ENCODE assay signal across 10 cellular contexts in genomic region chrX:68433981-68434299, GRCh38. TPM values are rescaled to one million over a fixed set of nuclear protein-coding genes. Genes with fewer than 3 reads are reported as not detected.
DNase-seq lines count a peak whose midpoint lies in the region; ATAC-seq lines count a peak whose summit lies in the region.
"Had no signal": no experiment of that assay in that cellular context is flagged by ENCODE, and none has a peak within 500 bp of the region (broad histone marks: within the 10 kb centered on the region; RNA-seq: fewer than 3 reads in every experiment).

No MANE protein-coding gene starts in this region.

- no peaks in the 10 kb centered on the region; the same call in 1 of the 2 replicates for H3K4me1 ChIP-seq in HUES48 (ENCODE audit: control insufficient read depth, insufficient read depth, low read length)
- H3K4me1 ChIP-seq in iPS-20b (ENCODE audit: insufficient read depth, low read length): no peaks in the 10 kb centered on the region; the same call in 1 of the 2 replicates

- H3K27ac ChIP-seq in HUES48 (ENCODE audit: low read depth, low read length): peak overlapping the region; percentile 83
- no peak overlapping the region for H3K27ac ChIP-seq in iPS-20b (ENCODE audit: low read length)
- H3K27ac ChIP-seq: neutrophil had no signal

- peaks cover 41% of the 10 kb centered on the region for H3K27me3 Mint-ChIP-seq in activated naive CD8-positive, alpha-beta T cell treated with anti-CD3 and anti-CD28 coated beads for 36 hours
- peaks cover 37% of the 10 kb centered on the region for H3K27me3 Mint-ChIP-seq in stimulated activated memory B cell treated with anti-CD40 and anti-IgM and Interleukin-4, amounts not matched to agents 10 μg/mL and 1 μg/mL and 100 μg/mL, for 72 hours

- H3K4me3 Mint-ChIP-seq in activated naive CD8-positive, alpha-beta T cell treated with anti-CD3 and anti-CD28 coated beads for 36 hours: peak overlapping the region; percentile 74
- peak overlapping the region; percentile 61 for H3K4me3 Mint-ChIP-seq in stimulated activated memory B cell treated with anti-CD40 and anti-IgM and Interleukin-4, amounts not matched to agents 10 μg/mL and 1 μg/mL and 100 μg/mL, for 72 hours

- DNase-seq in activated naive CD8-positive, alpha-beta T cell treated with anti-CD3 and anti-CD28 coated beads for 36 hours: no peak
- DNase-seq in HPDE6-E6E7 (ENCODE audit: extremely low spot score): no peak
- DNase-seq in HUDEP-2 (lab: John Stamatoyannopoulos, UW; ENCODE audit: unreplicated experiment in 76 of 76): no peak
- DNase-seq in NCI-H2227 treated with DMSO at 0.1 percent for 48 hours (lab: John Stamatoyannopoulos, UW): no peak
- DNase-seq in kidney tubule cell (ENCODE audit: low spot score): no peak
- DNase-seq: SHP77 had no signal

- H3K36me3 ChIP-seq in HUES48 (ENCODE audit: control insufficient read depth, insufficient read depth, low read length) (0 out of 2 replicates have a peak, but pooled peaks cover 6% of the 10 kb centered on the region), iPS-20b (ENCODE audit: insufficient read depth, low read depth, low read length) (no peaks in the 10 kb centered on the region)
- H3K36me3 ChIP-seq: neutrophil had no signal

- no peak for ATAC-seq in stimulated activated memory B cell treated with anti-CD40 and anti-IgM and Interleukin-4, amounts not matched to agents 10 μg/mL and 1 μg/mL and 100 μg/mL, for 72 hours

- no peak overlapping the region for H3K27ac Mint-ChIP-seq in activated naive CD8-positive, alpha-beta T cell treated with anti-CD3 and anti-CD28 coated beads for 36 hours
- peak overlapping the region; percentile 36 for H3K27ac Mint-ChIP-seq in stimulated activated memory B cell treated with anti-CD40 and anti-IgM and Interleukin-4, amounts not matched to agents 10 μg/mL and 1 μg/mL and 100 μg/mL, for 72 hours

- H3K27me3 ChIP-seq in HUES48 (ENCODE audit: control insufficient read depth, insufficient read depth, low read length) (no peaks in the 10 kb centered on the region), iPS-20b (ENCODE audit: insufficient read depth, low read length) (peaks cover 4% of the 10 kb centered on the region; the same call in 1 of the 2 replicates)

- no peaks in the 10 kb centered on the region for H3K9me3 Mint-ChIP-seq in activated naive CD8-positive, alpha-beta T cell treated with anti-CD3 and anti-CD28 coated beads for 36 hours
- no peaks in the 10 kb centered on the region for H3K9me3 Mint-ChIP-seq in stimulated activated memory B cell treated with anti-CD40 and anti-IgM and Interleukin-4, amounts not matched to agents 10 μg/mL and 1 μg/mL and 100 μg/mL, for 72 hours

- peak overlapping the region; percentile 48 for H3K9ac ChIP-seq in HUES48 (ENCODE audit: low read depth, low read length)
- peak overlapping the region; percentile 81; the same call in 1 of the 2 replicates for H3K9ac ChIP-seq in iPS-20b (ENCODE audit: low read depth, low read length)

- H3K4me3 ChIP-seq in HUES48 (ENCODE audit: low read depth, low read length) (peak overlapping the region; percentile 57), iPS-20b (ENCODE audit: low read length) (peak overlapping the region; percentile 75)

- H3K4me1 Mint-ChIP-seq in activated naive CD8-positive, alpha-beta T cell treated with anti-CD3 and anti-CD28 coated beads for 36 hours: peaks cover 6% of the 10 kb centered on the region
- peaks cover 18% of the 10 kb centered on the region for H3K4me1 Mint-ChIP-seq in stimulated activated memory B cell treated with anti-CD40 and anti-IgM and Interleukin-4, amounts not matched to agents 10 μg/mL and 1 μg/mL and 100 μg/mL, for 72 hours

- peaks cover 15% of the 10 kb centered on the region for H3K9me3 ChIP-seq in HUES48 (ENCODE audit: control insufficient read depth, insufficient read depth, low read length)
- H3K9me3 ChIP-seq in iPS-20b (ENCODE audit: insufficient read depth, low read depth, low read length): no peaks in the 10 kb centered on the region
- H3K9me3 ChIP-seq: neutrophil had no signal

- no peaks in the 10 kb centered on the region for H3K36me3 Mint-ChIP-seq in activated naive CD8-positive, alpha-beta T cell treated with anti-CD3 and anti-CD28 coated beads for 36 hours
- no peaks in the 10 kb centered on the region for H3K36me3 Mint-ChIP-seq in stimulated activated memory B cell treated with anti-CD40 and anti-IgM and Interleukin-4, amounts not matched to agents 10 μg/mL and 1 μg/mL and 100 μg/mL, for 72 hours

RNA-seq across cellular contexts. Expression of gene OPHN1, which starts 0.6 kb away (rescaled TPM):
- not detected for total RNA-seq in activated naive CD8-positive, alpha-beta T cell treated with anti-CD3 and anti-CD28 coated beads for 36 hours
